In the genomic region with DNA sequence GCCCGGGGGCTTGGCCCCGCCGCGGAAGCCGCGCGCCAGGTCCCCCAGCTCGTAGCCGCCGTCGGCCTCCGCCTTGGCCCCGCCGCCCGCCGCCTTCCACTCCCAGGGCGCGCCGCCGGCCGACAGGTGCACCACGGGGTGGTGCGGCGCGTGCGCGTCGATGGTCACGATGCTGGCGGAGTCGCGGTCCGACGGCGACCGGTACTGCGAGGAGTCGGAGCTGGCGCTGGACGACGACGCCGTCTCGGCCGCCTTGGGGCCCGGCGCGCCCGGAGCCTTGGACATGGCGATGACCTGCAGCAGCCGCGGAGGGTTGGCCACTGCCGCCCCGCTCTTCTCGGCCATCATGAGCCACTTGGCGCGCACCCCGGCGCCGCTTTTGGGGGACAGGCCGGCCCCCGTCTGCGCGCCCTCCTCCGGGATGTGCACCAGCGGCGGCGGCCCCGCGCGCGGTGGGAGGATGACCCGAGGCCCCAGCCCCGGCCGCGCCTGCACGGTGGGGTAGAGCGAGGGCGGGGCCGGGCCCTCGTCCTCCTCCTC, we compare ENCODE assay signal across 1 cellular context.
A peak's percentile ranks its signal among the peaks of the same experiment; 100 is the strongest.
TF ChIP-seq lines count a peak whose summit lies in the region.

No MANE protein-coding gene starts in this region.

TF ChIP-seq in HepG2, 621 proteins besides CTCF, POLR2A, EP300 and RAD21:
- TF ChIP-seq ZBTB3 (CRISPR knock-in tag; IDR thresholded peaks at IDR 0.05; ENCODE audit: borderline replicate concordance, low read depth), result no peak
- TF ChIP-seq ZSCAN21 (CRISPR knock-in tag; IDR thresholded peaks at IDR 0.05; ENCODE audit: borderline replicate concordance), result no peak
- no peak for TF ChIP-seq MAFK (conservative IDR thresholded peaks at IDR 0.05 in 1 of 2, IDR thresholded peaks at IDR 0.05 in 1 of 2; ENCODE audit: low read length in 2 of 2)
- no peak for TF ChIP-seq ZNF367 (CRISPR knock-in tag; IDR thresholded peaks at IDR 0.05; ENCODE audit: borderline replicate concordance)
- peak; percentile 3 for TF ChIP-seq HNRNPK (IDR thresholded peaks at IDR 0.05; ENCODE audit: low read depth, low read length, poor library complexity, severe bottlenecking)
- no peak for TF ChIP-seq ZNF263 (CRISPR knock-in tag; IDR thresholded peaks at IDR 0.05)
- no peak for TF ChIP-seq THYN1 (CRISPR knock-in tag; IDR thresholded peaks at IDR 0.05; ENCODE audit: borderline replicate concordance, low read depth)
- TF ChIP-seq RBFOX2 (IDR thresholded peaks at IDR 0.05; ENCODE audit: low read depth, low read length), result peak; percentile 79; the same call in 1 of the 2 replicates
- peak; percentile 65 for TF ChIP-seq HOXA3 (CRISPR knock-in tag; IDR thresholded peaks at IDR 0.05)
- TF ChIP-seq THAP8 (CRISPR knock-in tag; IDR thresholded peaks at IDR 0.05; ENCODE audit: borderline replicate concordance), result no peak
- TF ChIP-seq, protein P1, sequence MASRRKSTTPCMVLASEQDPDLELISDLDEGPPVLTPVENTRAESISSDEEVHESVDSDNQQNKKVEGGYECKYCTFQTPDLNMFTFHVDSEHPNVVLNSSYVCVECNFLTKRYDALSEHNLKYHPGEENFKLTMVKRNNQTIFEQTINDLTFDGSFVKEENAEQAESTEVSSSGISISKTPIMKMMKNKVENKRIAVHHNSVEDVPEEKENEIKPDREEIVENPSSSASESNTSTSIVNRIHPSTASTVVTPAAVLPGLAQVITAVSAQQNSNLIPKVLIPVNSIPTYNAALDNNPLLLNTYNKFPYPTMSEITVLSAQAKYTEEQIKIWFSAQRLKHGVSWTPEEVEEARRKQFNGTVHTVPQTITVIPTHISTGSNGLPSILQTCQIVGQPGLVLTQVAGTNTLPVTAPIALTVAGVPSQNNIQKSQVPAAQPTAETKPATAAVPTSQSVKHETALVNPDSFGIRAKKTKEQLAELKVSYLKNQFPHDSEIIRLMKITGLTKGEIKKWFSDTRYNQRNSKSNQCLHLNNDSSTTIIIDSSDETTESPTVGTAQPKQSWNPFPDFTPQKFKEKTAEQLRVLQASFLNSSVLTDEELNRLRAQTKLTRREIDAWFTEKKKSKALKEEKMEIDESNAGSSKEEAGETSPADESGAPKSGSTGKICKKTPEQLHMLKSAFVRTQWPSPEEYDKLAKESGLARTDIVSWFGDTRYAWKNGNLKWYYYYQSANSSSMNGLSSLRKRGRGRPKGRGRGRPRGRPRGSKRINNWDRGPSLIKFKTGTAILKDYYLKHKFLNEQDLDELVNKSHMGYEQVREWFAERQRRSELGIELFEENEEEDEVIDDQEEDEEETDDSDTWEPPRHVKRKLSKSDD (CRISPR knock-in tag; IDR thresholded peaks at IDR 0.05; ENCODE audit: low read depth), result peak; percentile 14; the same call in 1 of the 2 replicates
- TF ChIP-seq DMAP1 (CRISPR knock-in tag; IDR thresholded peaks at IDR 0.05), result no peak
- no peak for TF ChIP-seq ETV5 (CRISPR knock-in tag; IDR thresholded peaks at IDR 0.05; ENCODE audit: borderline replicate concordance)
- TF ChIP-seq FOXM1 (CRISPR knock-in tag; IDR thresholded peaks at IDR 0.05), result no peak
- no peak for TF ChIP-seq HMG20B (CRISPR knock-in tag; conservative IDR thresholded peaks at IDR 0.05)
- no peak for TF ChIP-seq BCL3 (CRISPR knock-in tag; IDR thresholded peaks at IDR 0.05)
- TF ChIP-seq, protein P2, sequence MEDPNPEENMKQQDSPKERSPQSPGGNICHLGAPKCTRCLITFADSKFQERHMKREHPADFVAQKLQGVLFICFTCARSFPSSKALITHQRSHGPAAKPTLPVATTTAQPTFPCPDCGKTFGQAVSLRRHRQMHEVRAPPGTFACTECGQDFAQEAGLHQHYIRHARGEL (CRISPR knock-in tag; IDR thresholded peaks at IDR 0.05), result no peak
- TF ChIP-seq, protein P3, sequence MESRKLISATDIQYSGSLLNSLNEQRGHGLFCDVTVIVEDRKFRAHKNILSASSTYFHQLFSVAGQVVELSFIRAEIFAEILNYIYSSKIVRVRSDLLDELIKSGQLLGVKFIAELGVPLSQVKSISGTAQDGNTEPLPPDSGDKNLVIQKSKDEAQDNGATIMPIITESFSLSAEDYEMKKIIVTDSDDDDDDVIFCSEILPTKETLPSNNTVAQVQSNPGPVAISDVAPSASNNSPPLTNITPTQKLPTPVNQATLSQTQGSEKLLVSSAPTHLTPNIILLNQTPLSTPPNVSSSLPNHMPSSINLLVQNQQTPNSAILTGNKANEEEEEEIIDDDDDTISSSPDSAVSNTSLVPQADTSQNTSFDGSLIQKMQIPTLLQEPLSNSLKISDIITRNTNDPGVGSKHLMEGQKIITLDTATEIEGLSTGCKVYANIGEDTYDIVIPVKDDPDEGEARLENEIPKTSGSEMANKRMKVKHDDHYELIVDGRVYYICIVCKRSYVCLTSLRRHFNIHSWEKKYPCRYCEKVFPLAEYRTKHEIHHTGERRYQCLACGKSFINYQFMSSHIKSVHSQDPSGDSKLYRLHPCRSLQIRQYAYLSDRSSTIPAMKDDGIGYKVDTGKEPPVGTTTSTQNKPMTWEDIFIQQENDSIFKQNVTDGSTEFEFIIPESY (CRISPR knock-in tag; IDR thresholded peaks at IDR 0.05), result peak; percentile 11; the same call in 1 of the 2 replicates
- no peak for TF ChIP-seq MIER2 (CRISPR knock-in tag; IDR thresholded peaks at IDR 0.05)
- TF ChIP-seq, protein P4, sequence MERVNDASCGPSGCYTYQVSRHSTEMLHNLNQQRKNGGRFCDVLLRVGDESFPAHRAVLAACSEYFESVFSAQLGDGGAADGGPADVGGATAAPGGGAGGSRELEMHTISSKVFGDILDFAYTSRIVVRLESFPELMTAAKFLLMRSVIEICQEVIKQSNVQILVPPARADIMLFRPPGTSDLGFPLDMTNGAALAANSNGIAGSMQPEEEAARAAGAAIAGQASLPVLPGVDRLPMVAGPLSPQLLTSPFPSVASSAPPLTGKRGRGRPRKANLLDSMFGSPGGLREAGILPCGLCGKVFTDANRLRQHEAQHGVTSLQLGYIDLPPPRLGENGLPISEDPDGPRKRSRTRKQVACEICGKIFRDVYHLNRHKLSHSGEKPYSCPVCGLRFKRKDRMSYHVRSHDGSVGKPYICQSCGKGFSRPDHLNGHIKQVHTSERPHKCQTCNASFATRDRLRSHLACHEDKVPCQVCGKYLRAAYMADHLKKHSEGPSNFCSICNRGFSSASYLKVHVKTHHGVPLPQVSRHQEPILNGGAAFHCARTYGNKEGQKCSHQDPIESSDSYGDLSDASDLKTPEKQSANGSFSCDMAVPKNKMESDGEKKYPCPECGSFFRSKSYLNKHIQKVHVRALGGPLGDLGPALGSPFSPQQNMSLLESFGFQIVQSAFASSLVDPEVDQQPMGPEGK (CRISPR knock-in tag; IDR thresholded peaks at IDR 0.05), result no peak
- no peak for TF ChIP-seq SKI (IDR thresholded peaks at IDR 0.05; ENCODE audit: partially characterized antibody)
- no peak for TF ChIP-seq FLYWCH1 (CRISPR knock-in tag; IDR thresholded peaks at IDR 0.05)
- TF ChIP-seq PAF1 (CRISPR knock-in tag; IDR thresholded peaks at IDR 0.05), result no peak
- no peak for TF ChIP-seq ZFP41 (CRISPR knock-in tag; IDR thresholded peaks at IDR 0.05; ENCODE audit: borderline replicate concordance)
- no peak for TF ChIP-seq RNF219 (CRISPR knock-in tag; IDR thresholded peaks at IDR 0.05)
- TF ChIP-seq SNRNP70 (IDR thresholded peaks at IDR 0.05; ENCODE audit: low read depth, low read length), result peak; percentile 63; the same call in 1 of the 2 replicates
- no peak for TF ChIP-seq EEA1 (CRISPR knock-in tag; IDR thresholded peaks at IDR 0.05; ENCODE audit: borderline replicate concordance)
- TF ChIP-seq NONO (IDR thresholded peaks at IDR 0.05), result no peak
- TF ChIP-seq NONO (CRISPR knock-in tag; conservative IDR thresholded peaks at IDR 0.05), result no peak
- TF ChIP-seq HOXA9 (CRISPR knock-in tag; IDR thresholded peaks at IDR 0.05; ENCODE audit: borderline replicate concordance), result no peak
